26 cellular contexts compared by ENCODE assay signal in the genomic region with DNA sequence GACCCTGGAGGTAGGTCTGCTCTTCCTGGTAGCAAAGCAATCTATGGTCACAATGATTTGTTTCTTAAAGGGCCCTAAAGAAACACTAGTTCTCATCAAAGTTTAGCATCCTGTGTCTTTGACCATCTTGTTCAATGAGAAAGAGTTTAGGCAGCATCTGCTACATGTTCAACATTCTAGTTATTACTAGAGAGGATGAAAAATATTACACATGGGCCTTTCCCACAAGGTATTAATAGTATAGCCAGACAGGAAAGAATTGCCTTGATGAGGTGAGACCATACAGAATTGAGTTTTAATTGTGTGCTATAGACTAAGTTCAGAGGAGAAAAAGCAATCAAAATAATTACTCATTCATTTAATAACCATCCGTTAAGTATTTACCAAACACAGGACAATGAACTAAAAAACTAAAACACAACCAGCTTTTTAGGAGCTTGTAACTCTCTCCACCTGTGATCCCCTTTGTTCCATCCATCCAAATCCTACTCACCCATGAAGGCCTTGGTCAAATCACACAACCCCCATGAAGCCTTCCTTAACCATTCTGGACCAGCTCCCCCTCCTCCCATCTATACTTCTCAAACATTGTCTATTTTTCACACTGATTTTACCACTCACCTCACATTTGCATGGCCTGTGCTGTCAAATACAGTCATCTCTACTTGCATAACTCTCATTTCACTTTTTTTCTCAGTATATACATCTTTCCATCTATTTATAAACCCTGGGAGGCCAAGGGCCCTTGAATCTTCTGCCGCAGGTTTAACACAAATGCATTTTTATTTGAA.
"Had no signal": no experiment of that assay in that cellular context is flagged by ENCODE, and none has a peak within 500 bp of the region (broad histone marks: within the 10 kb centered on the region; RNA-seq: fewer than 3 reads in every experiment).

No MANE protein-coding gene starts in this region.

- H3K9me3 Mint-ChIP-seq: activated CD4-positive, alpha-beta memory T cell treated with anti-CD3 and anti-CD28 coated beads, Interleukin-2, amount 10 ng/mL, durations not matched to agents 7 days and 5 days; activated CD4-positive, alpha-beta T cell treated with anti-CD3 and anti-CD28 coated beads, Interleukin-2, amount 10 ng/mL, durations not matched to agents 7 days and 5 days; activated T-cell treated with anti-CD3 and anti-CD28 coated beads, Interleukin-2, amount 50 U/mL, for 24 hours; dendritic cell treated with granulocyte-macrophage colony-stimulating factor and Interleukin-4, amounts not matched to agents 40 ng/mL and 50 ng/mL, for 4 days; endodermal cell had no signal

- H3K27ac Mint-ChIP-seq: activated CD4-positive, alpha-beta memory T cell treated with anti-CD3 and anti-CD28 coated beads, Interleukin-2, amount 10 ng/mL, durations not matched to agents 7 days and 5 days; activated CD4-positive, alpha-beta T cell treated with anti-CD3 and anti-CD28 coated beads, Interleukin-2, amount 10 ng/mL, durations not matched to agents 7 days and 5 days; activated T-cell treated with anti-CD3 and anti-CD28 coated beads, Interleukin-2, amount 50 U/mL, for 24 hours; activated T-helper 17 cell treated with anti-CD3 and anti-CD28 coated beads, Interleukin-2, amount 50 U/mL, for 72 hours; dendritic cell treated with granulocyte-macrophage colony-stimulating factor and Interleukin-4, amounts not matched to agents 40 ng/mL and 50 ng/mL, for 4 days; endodermal cell; naive thymus-derived CD8-positive, alpha-beta T cell; stimulated activated naive B cell treated with anti-CD40 and anti-IgM and Interleukin-4, amounts not matched to agents 10 μg/mL and 1 μg/mL and 100 μg/mL, for 72 hours had no signal

- H3K36me3 ChIP-seq: heart right ventricle, left lung, lower lobe of right lung, right atrium auricular region, stomach, upper lobe of right lung had no signal

- H3K4me1 ChIP-seq: left lung, lower lobe of right lung, tibial artery had no signal

- H3K9me3 ChIP-seq: heart right ventricle, left lung, lower lobe of right lung, right atrium auricular region, stomach, tibial artery, upper lobe of right lung had no signal

- H3K4me3 ChIP-seq: heart right ventricle, left lung, lower lobe of right lung, right atrium auricular region, smooth muscle cell, stomach, tibial artery, upper lobe of right lung had no signal

- H3K36me3 Mint-ChIP-seq: stimulated activated naive B cell treated with anti-CD40 and anti-IgM and Interleukin-4, amounts not matched to agents 10 μg/mL and 1 μg/mL and 100 μg/mL, for 72 hours had no signal

- H3K27ac ChIP-seq: heart right ventricle, left lung, lower lobe of right lung, right atrium auricular region, stomach, tibial artery, upper lobe of right lung had no signal

- ATAC-seq: activated T-helper 17 cell treated with anti-CD3 and anti-CD28 coated beads, Interleukin-2, amount 50 U/mL, for 72 hours; esophagus mucosa; heart right ventricle; left lung; lower lobe of right lung; naive thymus-derived CD8-positive, alpha-beta T cell; stimulated activated naive B cell treated with anti-CD40 and anti-IgM and Interleukin-4, amounts not matched to agents 10 μg/mL and 1 μg/mL and 100 μg/mL, for 72 hours; upper lobe of right lung had no signal

- H3K4me2 ChIP-seq: smooth muscle cell had no signal

- H3K4me3 Mint-ChIP-seq: activated CD4-positive, alpha-beta memory T cell treated with anti-CD3 and anti-CD28 coated beads, Interleukin-2, amount 10 ng/mL, durations not matched to agents 7 days and 5 days; activated CD4-positive, alpha-beta T cell treated with anti-CD3 and anti-CD28 coated beads, Interleukin-2, amount 10 ng/mL, durations not matched to agents 7 days and 5 days; activated T-cell treated with anti-CD3 and anti-CD28 coated beads, Interleukin-2, amount 50 U/mL, for 24 hours; activated T-helper 17 cell treated with anti-CD3 and anti-CD28 coated beads, Interleukin-2, amount 50 U/mL, for 72 hours; central memory CD8-positive, alpha-beta T cell; dendritic cell treated with granulocyte-macrophage colony-stimulating factor and Interleukin-4, amounts not matched to agents 40 ng/mL and 50 ng/mL, for 4 days; endodermal cell; naive thymus-derived CD8-positive, alpha-beta T cell; stimulated activated naive B cell treated with anti-CD40 and anti-IgM and Interleukin-4, amounts not matched to agents 10 μg/mL and 1 μg/mL and 100 μg/mL, for 72 hours had no signal

- H3K27me3 Mint-ChIP-seq: dendritic cell treated with granulocyte-macrophage colony-stimulating factor and Interleukin-4, amounts not matched to agents 40 ng/mL and 50 ng/mL, for 4 days had no signal

- H3K4me1 Mint-ChIP-seq: activated CD4-positive, alpha-beta memory T cell treated with anti-CD3 and anti-CD28 coated beads, Interleukin-2, amount 10 ng/mL, durations not matched to agents 7 days and 5 days; activated CD4-positive, alpha-beta T cell treated with anti-CD3 and anti-CD28 coated beads, Interleukin-2, amount 10 ng/mL, durations not matched to agents 7 days and 5 days; activated T-helper 17 cell treated with anti-CD3 and anti-CD28 coated beads, Interleukin-2, amount 50 U/mL, for 72 hours; central memory CD8-positive, alpha-beta T cell; naive thymus-derived CD8-positive, alpha-beta T cell; stimulated activated naive B cell treated with anti-CD40 and anti-IgM and Interleukin-4, amounts not matched to agents 10 μg/mL and 1 μg/mL and 100 μg/mL, for 72 hours had no signal

- DNase-seq: activated CD4-positive, alpha-beta memory T cell treated with anti-CD3 and anti-CD28 coated beads, Interleukin-2, amount 10 ng/mL, durations not matched to agents 7 days and 5 days; activated CD4-positive, alpha-beta T cell treated with anti-CD3 and anti-CD28 coated beads, Interleukin-2, amount 10 ng/mL, durations not matched to agents 7 days and 5 days; activated CD4-positive, CD25-positive, alpha-beta regulatory T cell treated with anti-CD3 and anti-CD28 coated beads, Interleukin-2, amount 50 U/mL, for 72 hours; activated CD8-positive, alpha-beta memory T cell treated with anti-CD3 and anti-CD28 coated beads, Interleukin-2, amount 50 U/mL, for 48 hours; activated gamma-delta T cell treated with Interleukin-2 at 50 U/mL for 16 hours; activated naive CD4-positive, alpha-beta T cell treated with anti-CD3 and anti-CD28 coated beads, Interleukin-2, amount 50 U/mL, for 16 hours; activated T-cell treated with anti-CD3 and anti-CD28 coated beads, Interleukin-2, amount 50 U/mL, for 24 hours; endodermal cell; foreskin fibroblast; heart right ventricle; left lung; lower lobe of right lung; mesenchymal stem cell; naive thymus-derived CD8-positive, alpha-beta T cell; stimulated activated CD4-positive, alpha-beta T cell treated with anti-CD3 and anti-CD28 coated beads, Interleukin-15, amount 100 ng/mL, for 24 hours; stimulated activated CD4-positive, alpha-beta T cell treated with anti-CD3 and anti-CD28 coated beads, Interleukin-2, amount 100 ng/mL, for 24 hours; stimulated activated naive B cell treated with anti-CD40 and anti-IgM and Interleukin-4, amounts not matched to agents 10 μg/mL and 1 μg/mL and 100 μg/mL, for 72 hours; stomach; tibial artery; upper lobe of right lung had no signal

- H3K27me3 ChIP-seq: heart right ventricle, left lung, right atrium auricular region, stomach, tibial artery, upper lobe of right lung had no signal
